ENCODE assay signal across 14 cellular contexts in the genomic region with DNA sequence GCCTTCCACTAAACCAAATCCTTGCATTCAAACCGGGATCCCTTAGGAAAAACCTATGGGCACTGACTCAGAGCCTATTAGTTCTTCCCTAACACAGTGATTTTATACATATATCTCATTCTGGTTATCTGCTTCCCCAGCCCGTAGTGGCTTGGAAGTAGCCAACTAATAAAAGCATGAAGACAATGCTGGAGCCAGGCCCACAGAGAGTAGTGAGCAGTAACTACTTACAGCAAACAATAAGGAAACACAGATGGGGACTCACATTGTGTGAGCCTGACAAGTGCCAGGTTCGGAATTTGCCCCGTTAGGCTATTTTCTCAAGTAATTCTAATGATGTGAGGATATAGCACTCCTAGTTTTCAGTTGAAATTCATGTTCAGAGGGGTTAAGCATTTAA.
DNase-seq lines count a peak whose midpoint lies in the region; ATAC-seq and TF ChIP-seq lines count a peak whose summit lies in the region.
"Had no signal": no experiment of that assay in that cellular context is flagged by ENCODE, and none has a peak within 500 bp of the region (broad histone marks: within the 10 kb centered on the region; RNA-seq: fewer than 3 reads in every experiment).

No MANE protein-coding gene starts in this region.

- ATAC-seq in left colon = peak; percentile 85
- ATAC-seq in natural killer cell = no peak
- ATAC-seq: HepG2 had no signal

- peak overlapping the region; percentile 1 for H3K27ac ChIP-seq in colonic mucosa
- H3K27ac ChIP-seq: BLaER1 had no signal

- peaks cover 0 to 2% of the 10 kb centered on the region in 2 donors for H3K9me3 Mint-ChIP-seq in natural killer cell

- intact Hi-C loops in colonic mucosa (cut with DNase I) (no loop called here), left colon (cut with DNase I, micrococcal nuclease) (no loop called here), natural killer cell (cut with micrococcal nuclease) (no loop called here)

- no peaks in the 10 kb centered on the region for H3K27me3 ChIP-seq in colonic mucosa
- H3K27me3 ChIP-seq: BLaER1 had no signal

- H3K4me3 ChIP-seq in LNCaP clone FGC (ENCODE audit: low read depth, low read length) (no peak overlapping the region), colonic mucosa (no peak overlapping the region)
- H3K4me3 ChIP-seq: BLaER1, HAP-1 had no signal

- H3K36me3 ChIP-seq in colonic mucosa = no peaks in the 10 kb centered on the region
- H3K36me3 ChIP-seq: BLaER1, HAP-1 had no signal

- TF ChIP-seq CTCF in LNCaP clone FGC (IDR thresholded peaks at IDR 0.05; ENCODE audit: control insufficient read depth, extremely low read depth, insufficient read depth) (no peak), colonic mucosa (IDR thresholded peaks at IDR 0.05) (no peak), natural killer cell (IDR thresholded peaks at IDR 0.05) (no peak)

- H3K9me3 ChIP-seq in colonic mucosa = no peaks in the 10 kb centered on the region
- H3K9me3 ChIP-seq: BLaER1, Caco-2, HAP-1 had no signal

- no peak overlapping the region for H3K9ac ChIP-seq in colonic mucosa (ENCODE audit: low read depth in 2 of 2, low read length in 2 of 2)
- H3K9ac ChIP-seq: BLaER1 had no signal

- no peak overlapping the region for H3K4me3 Mint-ChIP-seq in natural killer cell
- H3K4me3 Mint-ChIP-seq: CD8-positive, alpha-beta memory T cell had no signal

- H3K27ac Mint-ChIP-seq in natural killer cell = no peak overlapping the region

- H3K36me3 Mint-ChIP-seq in natural killer cell = no peaks in the 10 kb centered on the region
- H3K36me3 Mint-ChIP-seq: CD8-positive, alpha-beta memory T cell had no signal

- H3K4me1 Mint-ChIP-seq in natural killer cell = no peaks in the 10 kb centered on the region
- H3K4me1 Mint-ChIP-seq: CD8-positive, alpha-beta memory T cell had no signal

- H3K4me1 ChIP-seq in colonic mucosa = no peaks in the 10 kb centered on the region
- H3K4me1 ChIP-seq: BLaER1, HAP-1 had no signal

- DNase-seq in LNCaP clone FGC (ENCODE audit: low read depth) (peak; percentile 15), colonic mucosa (peak; percentile 50), left colon (peak; percentile 39 to 60), SKM-1 (lab: John Stamatoyannopoulos, UW; ENCODE audit: unreplicated experiment) (no peak), NCI-H82 (lab: John Stamatoyannopoulos, UW) (no peak), natural killer cell (no peak)
- DNase-seq: AML-193; Caco-2; CD8-positive, alpha-beta memory T cell; DMS53; GF-D8 had no signal

- no peaks in the 10 kb centered on the region for H3K27me3 Mint-ChIP-seq in natural killer cell (ENCODE audit: low read depth in 2 of 2)
- H3K27me3 Mint-ChIP-seq: CD8-positive, alpha-beta memory T cell had no signal

Comparison
In these comparisons a context has a peak if more than half of its experiments do, and no peak if none do; other contexts are left out.
1. DNase-seq: peak in LNCaP clone FGC (single experiment), colonic mucosa (single experiment) and left colon (2 of 2); none in SKM-1 (single experiment), NCI-H82 (single experiment) and natural killer cell (single experiment).